24 cellular contexts compared by ENCODE assay signal in the genomic region with DNA sequence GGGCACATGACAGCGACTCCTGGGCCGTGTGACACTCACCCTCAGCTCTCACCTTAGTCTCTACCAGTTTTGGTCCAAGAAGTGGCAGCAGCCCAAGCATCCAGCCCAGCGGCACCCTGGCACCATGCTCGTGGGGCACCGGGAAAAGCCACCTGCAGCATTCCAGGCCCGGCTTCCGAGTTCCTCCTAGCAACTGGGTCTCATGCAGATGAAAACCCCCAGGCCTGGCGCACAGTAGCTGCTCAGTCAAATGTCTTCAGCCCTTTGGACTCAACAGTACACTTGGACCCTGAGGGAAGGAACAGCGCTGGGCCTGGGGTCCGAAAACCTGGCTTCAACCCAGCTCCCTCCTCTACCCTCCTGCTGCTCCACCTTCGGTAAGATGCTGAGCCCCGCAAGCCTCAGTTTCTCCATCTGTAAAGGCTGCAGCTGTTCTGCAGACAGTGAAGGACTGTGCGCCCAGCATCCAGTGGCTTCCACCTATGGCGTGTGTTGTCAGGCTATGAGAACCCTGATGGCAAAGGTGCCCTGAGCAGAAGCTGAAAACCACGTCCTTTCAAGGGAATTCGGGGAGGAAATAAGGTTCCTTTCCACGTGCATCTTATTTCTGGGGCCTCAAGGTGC.
DNase-seq lines count a peak whose midpoint lies in the region; ATAC-seq, FAIRE-seq and TF ChIP-seq lines count a peak whose summit lies in the region.
"Had no signal": no experiment of that assay in that cellular context is flagged by ENCODE, and none has a peak within 500 bp of the region (broad histone marks: within the 10 kb centered on the region; RNA-seq: fewer than 3 reads in every experiment).

No MANE protein-coding gene starts in this region.

- no peaks in the 10 kb centered on the region for H3K27me3 ChIP-seq in neural progenitor cell
- H3K27me3 ChIP-seq: BLaER1 treated with 17β-estradiol and CSF1 and Interleukin-3, amounts not matched to agents 10 nM and 100 nM had no signal

- H3K4me3 Mint-ChIP-seq in chondrocyte (ENCODE audit: unreplicated experiment), result no peak overlapping the region
- no peak overlapping the region for H3K4me3 Mint-ChIP-seq in neural progenitor cell
- H3K4me3 Mint-ChIP-seq: B cell; CD4-positive, alpha-beta T cell; CD8-positive, alpha-beta T cell had no signal

- H3K4me1 ChIP-seq in neural progenitor cell (peaks cover 60% of the 10 kb centered on the region), kidney (ENCODE audit: control insufficient read depth in 1 of 2, insufficient read depth in 1 of 2, low read depth in 1 of 2, low read length in 2 of 2) (no peaks in the 10 kb centered on the region)
- H3K4me1 ChIP-seq: A549, Caco-2 had no signal

- intact Hi-C loops in Right ventricle myocardium inferior (cut with DNase I) (no loop called here), cardiac septum (cut with DNase I) (no loop called here), kidney (cut with DNase I) (no loop called here)

- no peak for FAIRE-seq in kidney (lab: Jason Lieb, UNC)
- FAIRE-seq: A549, D721Med, G401.6, GM12878, GM12892, GM18507 had no signal

- peaks cover 25% of the 10 kb centered on the region for H3F3A ChIP-seq in neural progenitor cell (ENCODE audit: low read depth)

- H3K27ac ChIP-seq in neural progenitor cell, result no peak overlapping the region
- no peak overlapping the region for H3K27ac ChIP-seq in kidney (ENCODE audit: low read depth in 2 of 2, low read length in 2 of 2)
- H3K27ac ChIP-seq: 22Rv1; A549; BLaER1 treated with 17β-estradiol and CSF1 and Interleukin-3, amounts not matched to agents 10 nM and 100 nM; C4-2B had no signal

- H4K20me1 ChIP-seq in neural progenitor cell (ENCODE audit: low read depth), result peaks cover 99% of the 10 kb centered on the region

- H3K9ac ChIP-seq in neural progenitor cell, result no peak overlapping the region
- no peak overlapping the region for H3K9ac ChIP-seq in kidney (ENCODE audit: low read length in 2 of 2)
- H3K9ac ChIP-seq: BLaER1 treated with 17β-estradiol and CSF1 and Interleukin-3, amounts not matched to agents 10 nM and 100 nM had no signal

- H2AFZ ChIP-seq in neural progenitor cell (replicated peaks), result no peak overlapping the region

- no peak overlapping the region for H3K27ac Mint-ChIP-seq in chondrocyte (ENCODE audit: unreplicated experiment)
- peak overlapping the region; percentile 11 for H3K27ac Mint-ChIP-seq in neural progenitor cell
- H3K27ac Mint-ChIP-seq: B cell; CD4-positive, alpha-beta T cell; CD8-positive, alpha-beta T cell had no signal

- H3K36me3 ChIP-seq in neural progenitor cell (no peaks in the 10 kb centered on the region), kidney (ENCODE audit: control insufficient read depth in 1 of 2, insufficient read depth in 2 of 2, low read length in 2 of 2) (no peaks in the 10 kb centered on the region)
- H3K36me3 ChIP-seq: BLaER1 treated with 17β-estradiol and CSF1 and Interleukin-3, amounts not matched to agents 10 nM and 100 nM had no signal

- peak; percentile 60 for DNase-seq in Right ventricle myocardium inferior (ENCODE audit: missing footprints)
- DNase-seq in cardiac septum (ENCODE audit: low spot score), result no peak
- peak; percentile 63 for DNase-seq in chondrocyte (ENCODE audit: low spot score)
- no peak for DNase-seq in neural progenitor cell (ENCODE audit: low spot score)
- no peak for DNase-seq in kidney
- no peak for DNase-seq in GM10266 (ENCODE audit: extremely low spot score)
- DNase-seq: AML-193; Caco-2; Calu3; CD4-positive, alpha-beta T cell; CD8-positive, alpha-beta T cell; DMS79 treated with DMSO at 0.1 percent for 48 hours; GF-D8 had no signal

- H3K9me3 ChIP-seq in neural progenitor cell (ENCODE audit: low read depth) (no peaks in the 10 kb centered on the region), kidney (ENCODE audit: control insufficient read depth in 1 of 2, low read length in 2 of 2) (no peaks in the 10 kb centered on the region)
- H3K9me3 ChIP-seq: A549; BLaER1 treated with 17β-estradiol and CSF1 and Interleukin-3, amounts not matched to agents 10 nM and 100 nM; Caco-2 had no signal

- ATAC-seq in Right ventricle myocardium inferior (no peak), HG02885 (IDR thresholded peaks at IDR 0.05; ENCODE audit: poor library complexity, unreplicated experiment) (no peak)
- ATAC-seq: A549; CD8-positive, alpha-beta T cell; GM12878 had no signal

- H3K27me3 Mint-ChIP-seq in chondrocyte (ENCODE audit: low read depth) (peaks cover 6% of the 10 kb centered on the region), neural progenitor cell (ENCODE audit: insufficient read depth, low read depth) (no peaks in the 10 kb centered on the region)

- H3K4me1 Mint-ChIP-seq in chondrocyte (ENCODE audit: low read depth), result no peaks in the 10 kb centered on the region
- peaks cover 47% of the 10 kb centered on the region for H3K4me1 Mint-ChIP-seq in neural progenitor cell
- H3K4me1 Mint-ChIP-seq: B cell had no signal

- H3K4me3 ChIP-seq in neural progenitor cell (no peak overlapping the region), kidney (ENCODE audit: low read length in 2 of 2) (no peak overlapping the region)
- H3K4me3 ChIP-seq: A549; BLaER1 treated with 17β-estradiol and CSF1 and Interleukin-3, amounts not matched to agents 10 nM and 100 nM; GM12878 had no signal

- peaks cover 79% of the 10 kb centered on the region for H3K79me2 ChIP-seq in neural progenitor cell (ENCODE audit: low read depth)

- TF ChIP-seq CTCF in chondrocyte (IDR thresholded peaks at IDR 0.05) (no peak), neural progenitor cell (IDR thresholded peaks at IDR 0.05) (no peak), kidney (IDR thresholded peaks at IDR 0.05; ENCODE audit: borderline replicate concordance, extremely low read depth, insufficient read depth) (no peak), GM10266 (IDR thresholded peaks at IDR 0.05; ENCODE audit: control insufficient read depth, insufficient read depth, low read depth, missing control alignments) (no peak)

- no peaks in the 10 kb centered on the region for H3K9me3 Mint-ChIP-seq in chondrocyte (ENCODE audit: low read depth)
- H3K9me3 Mint-ChIP-seq in neural progenitor cell, result no peaks in the 10 kb centered on the region
- H3K9me3 Mint-ChIP-seq: CD4-positive, alpha-beta T cell; CD8-positive, alpha-beta T cell had no signal

- H3K36me3 Mint-ChIP-seq in chondrocyte (ENCODE audit: low read depth), result no peaks in the 10 kb centered on the region
- peaks cover 4% of the 10 kb centered on the region for H3K36me3 Mint-ChIP-seq in neural progenitor cell
- H3K36me3 Mint-ChIP-seq: CD8-positive, alpha-beta T cell had no signal

- no peak overlapping the region for H3K4me2 ChIP-seq in neural progenitor cell
- H3K4me2 ChIP-seq: A549; BLaER1 treated with 17β-estradiol and CSF1 and Interleukin-3, amounts not matched to agents 10 nM and 100 nM had no signal

Comparison
In these comparisons a context has a peak if more than half of its experiments do, and no peak if none do; other contexts are left out.
1. DNase-seq: peak in Right ventricle myocardium inferior (single experiment) and chondrocyte (single experiment); none in cardiac septum (single experiment), neural progenitor cell (single experiment), kidney (single experiment) and GM10266 (single experiment).